ENCODE assay signal across 1 cellular context in genomic region chr19:57105976-57106610, GRCh38.
TF ChIP-seq lines count a peak whose summit lies in the region.

No MANE protein-coding gene starts in this region.

TF ChIP-seq in HepG2, 621 proteins besides CTCF, POLR2A, EP300 and RAD21 (continued from another document):
- TF ChIP-seq ZNF646 (CRISPR knock-in tag; IDR thresholded peaks at IDR 0.05) (no peak), CREB1 (IDR thresholded peaks at IDR 0.05) (no peak), CREB1 (CRISPR knock-in tag; IDR thresholded peaks at IDR 0.05) (no peak), ZNF260 (CRISPR knock-in tag; IDR thresholded peaks at IDR 0.05; ENCODE audit: borderline replicate concordance, low read depth) (no peak), JDP2 (CRISPR knock-in tag; IDR thresholded peaks at IDR 0.05; ENCODE audit: borderline replicate concordance) (no peak), MXD3 (CRISPR knock-in tag; IDR thresholded peaks at IDR 0.05) (no peak), ZNF773 (CRISPR knock-in tag; IDR thresholded peaks at IDR 0.05; ENCODE audit: borderline replicate concordance) (no peak), ARID2 (CRISPR knock-in tag; IDR thresholded peaks at IDR 0.05; ENCODE audit: borderline replicate concordance) (no peak), THAP8 (CRISPR knock-in tag; IDR thresholded peaks at IDR 0.05; ENCODE audit: borderline replicate concordance) (no peak), NCOA1 (CRISPR knock-in tag; IDR thresholded peaks at IDR 0.05) (no peak), ZNF30 (CRISPR knock-in tag; IDR thresholded peaks at IDR 0.05) (no peak), SP5 (CRISPR knock-in tag; IDR thresholded peaks at IDR 0.05; ENCODE audit: borderline replicate concordance, low read depth) (no peak), ZGPAT (CRISPR knock-in tag; IDR thresholded peaks at IDR 0.05) (no peak), FOXP4 (CRISPR knock-in tag; IDR thresholded peaks at IDR 0.05) (no peak), ASH2L (IDR thresholded peaks at IDR 0.05; ENCODE audit: insufficient read length, low read depth, low read length) (no peak), TRAFD1 (CRISPR knock-in tag; IDR thresholded peaks at IDR 0.05; ENCODE audit: borderline replicate concordance) (no peak), SNAPC2 (CRISPR knock-in tag; IDR thresholded peaks at IDR 0.05) (no peak), ZNF160 (CRISPR knock-in tag; IDR thresholded peaks at IDR 0.05) (no peak), GPBP1L1 (CRISPR knock-in tag; IDR thresholded peaks at IDR 0.05) (no peak)
TF ChIP-seq in HepG2: peak in this region for 0.
